25 cellular contexts compared by ENCODE assay signal in the genomic region with DNA sequence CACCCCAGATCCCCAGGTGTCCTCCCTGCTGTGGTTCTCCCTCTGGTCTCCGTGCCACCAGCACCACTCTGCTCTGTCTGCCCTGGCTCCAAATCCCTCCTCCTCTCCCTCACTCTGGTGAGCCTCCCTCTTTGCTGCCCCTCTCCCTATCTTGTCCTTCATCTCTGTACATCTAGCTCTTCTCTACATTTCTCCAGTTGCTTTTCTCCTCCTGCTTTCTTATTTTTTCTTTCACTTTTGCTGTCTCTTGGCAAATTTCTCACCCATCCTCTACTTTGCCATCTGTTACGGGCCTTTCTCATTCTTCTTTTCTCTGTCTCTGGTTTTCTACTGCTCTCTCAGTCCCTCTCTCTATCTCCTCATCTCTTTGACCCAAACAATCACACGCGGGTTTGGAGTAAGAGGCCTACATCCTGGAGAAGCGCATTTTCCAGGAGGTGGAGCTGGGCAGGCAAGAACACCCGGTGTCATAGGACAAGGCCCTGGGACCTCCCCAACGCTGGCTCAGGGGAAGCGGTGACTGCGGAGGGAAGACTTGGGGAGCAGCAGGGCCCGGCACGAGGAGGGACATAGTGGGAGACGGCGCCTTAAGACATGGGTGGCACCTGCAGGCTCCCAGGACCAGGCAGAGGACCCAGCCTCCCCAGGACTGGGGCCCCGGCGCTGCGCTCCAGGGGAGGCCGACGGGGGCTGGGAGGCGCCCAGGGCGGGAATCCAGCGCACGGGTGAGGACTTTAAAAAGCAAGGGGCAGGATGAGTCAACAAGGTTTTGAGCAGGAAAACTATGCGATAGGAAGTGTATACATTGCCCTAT. TPM values are rescaled to one million over a fixed set of nuclear protein-coding genes. Genes with fewer than 3 reads are reported as not detected.
DNase-seq lines count a peak whose midpoint lies in the region; ATAC-seq, FAIRE-seq and TF ChIP-seq lines count a peak whose summit lies in the region.
"Had no signal": no experiment of that assay in that cellular context is flagged by ENCODE, and none has a peak within 500 bp of the region (broad histone marks: within the 10 kb centered on the region; RNA-seq: fewer than 3 reads in every experiment).

No MANE protein-coding gene starts in this region.

- no peak overlapping the region for H3K4me3 Mint-ChIP-seq in activated naive CD8-positive, alpha-beta T cell treated with anti-CD3 and anti-CD28 coated beads, Interleukin-2, amount 50 U/mL, for 24 hours
- no peak overlapping the region for H3K4me3 Mint-ChIP-seq in activated naive CD8-positive, alpha-beta T cell treated with anti-CD3 and anti-CD28 coated beads for 36 hours
- no peak overlapping the region for H3K4me3 Mint-ChIP-seq in astrocyte (ENCODE audit: unreplicated experiment)
- H3K4me3 Mint-ChIP-seq in stimulated activated effector memory CD8-positive, alpha-beta T cell treated with anti-CD3 and anti-CD28 coated beads, Interleukin-12 subunit alpha, Interleukin-12 subunit beta, amount 100 ng/mL, for 72 hours, result no peak overlapping the region
- H3K4me3 Mint-ChIP-seq: B cell had no signal

- H2AFZ ChIP-seq in astrocyte (ENCODE audit: low read depth, low read length) (no peak overlapping the region), mesenchymal stem cell (ENCODE audit: low read depth, low read length) (no peak overlapping the region)

- peaks cover 4% of the 10 kb centered on the region for H3K4me1 Mint-ChIP-seq in activated naive CD8-positive, alpha-beta T cell treated with anti-CD3 and anti-CD28 coated beads, Interleukin-2, amount 50 U/mL, for 24 hours
- no peaks in the 10 kb centered on the region for H3K4me1 Mint-ChIP-seq in activated naive CD8-positive, alpha-beta T cell treated with anti-CD3 and anti-CD28 coated beads for 36 hours
- peaks cover 9% of the 10 kb centered on the region for H3K4me1 Mint-ChIP-seq in astrocyte (ENCODE audit: low read depth, unreplicated experiment)
- H3K4me1 Mint-ChIP-seq in stimulated activated effector memory CD8-positive, alpha-beta T cell treated with anti-CD3 and anti-CD28 coated beads, Interleukin-12 subunit alpha, Interleukin-12 subunit beta, amount 100 ng/mL, for 72 hours, result peaks cover 11% of the 10 kb centered on the region

- H3K4me2 ChIP-seq in astrocyte (ENCODE audit: low read length) (no peak overlapping the region), mesenchymal stem cell (ENCODE audit: low read length, poor library complexity, severe bottlenecking) (no peak overlapping the region)

- H3K14ac ChIP-seq in mesenchymal stem cell (ENCODE audit: low read length in 2 of 2), result no peak overlapping the region

- peak overlapping the region; percentile 40 to 77 for H3K18ac ChIP-seq in mesenchymal stem cell (ENCODE audit: low read depth in 1 of 2, low read length in 2 of 2)

- H3K27me3 Mint-ChIP-seq in activated naive CD8-positive, alpha-beta T cell treated with anti-CD3 and anti-CD28 coated beads, Interleukin-2, amount 50 U/mL, for 24 hours, result no peaks in the 10 kb centered on the region
- H3K27me3 Mint-ChIP-seq in activated naive CD8-positive, alpha-beta T cell treated with anti-CD3 and anti-CD28 coated beads for 36 hours, result no peaks in the 10 kb centered on the region
- no peaks in the 10 kb centered on the region for H3K27me3 Mint-ChIP-seq in astrocyte (ENCODE audit: low read depth, unreplicated experiment)
- H3K27me3 Mint-ChIP-seq: B cell had no signal

- H3K4me3 ChIP-seq in astrocyte (ENCODE audit: insufficient read depth, low read depth, low read length), result no peak overlapping the region
- no peak overlapping the region for H3K4me3 ChIP-seq in mesenchymal stem cell (ENCODE audit: insufficient read depth in 1 of 2, low read depth in 1 of 2, low read length in 2 of 2)
- H3K4me3 ChIP-seq: dorsolateral prefrontal cortex, stomach, tibial artery had no signal

- H4K20me1 ChIP-seq in astrocyte (ENCODE audit: insufficient read depth, low read length), result no peaks in the 10 kb centered on the region

- no peak overlapping the region for H3K23ac ChIP-seq in mesenchymal stem cell (ENCODE audit: low read length in 2 of 2)

- H3K36me3 ChIP-seq in astrocyte (ENCODE audit: insufficient read depth, low read length) (peaks cover 4% of the 10 kb centered on the region), mesenchymal stem cell (ENCODE audit: control insufficient read depth in 1 of 2, insufficient read depth in 2 of 2, low read depth in 1 of 2, low read length in 2 of 2) (peaks cover 35 to 46% of the 10 kb centered on the region in 2 experiments)

- peak overlapping the region; percentile 94 for H2BK5ac ChIP-seq in mesenchymal stem cell (ENCODE audit: low read depth, low read length, poor library complexity, severe bottlenecking)

- peak overlapping the region; percentile 3 for H3K27ac Mint-ChIP-seq in activated naive CD8-positive, alpha-beta T cell treated with anti-CD3 and anti-CD28 coated beads, Interleukin-2, amount 50 U/mL, for 24 hours
- no peak overlapping the region for H3K27ac Mint-ChIP-seq in activated naive CD8-positive, alpha-beta T cell treated with anti-CD3 and anti-CD28 coated beads for 36 hours
- peak overlapping the region; percentile 10 for H3K27ac Mint-ChIP-seq in astrocyte (ENCODE audit: unreplicated experiment)
- H3K27ac Mint-ChIP-seq in stimulated activated effector memory CD8-positive, alpha-beta T cell treated with anti-CD3 and anti-CD28 coated beads, Interleukin-12 subunit alpha, Interleukin-12 subunit beta, amount 100 ng/mL, for 72 hours, result peak overlapping the region; percentile 46
- H3K27ac Mint-ChIP-seq: B cell had no signal

- no peak overlapping the region for H2BK15ac ChIP-seq in mesenchymal stem cell (ENCODE audit: low read depth, poor library complexity, severe bottlenecking)

- no peak for FAIRE-seq in astrocyte (lab: Jason Lieb, UNC)
- FAIRE-seq: A204.1, HTR-8/SVneo had no signal

- H3K4me1 ChIP-seq in astrocyte (ENCODE audit: insufficient read depth, low read length) (no peaks in the 10 kb centered on the region), mesenchymal stem cell (ENCODE audit: control insufficient read depth, insufficient read depth, low read depth, low read length) (peaks cover 16% of the 10 kb centered on the region)
- H3K4me1 ChIP-seq: stomach, tibial artery had no signal

- 81% methylated on average over 23 of the region's 23 CpGs for WGBS in mesenchymal stem cell

- peaks cover 78% of the 10 kb centered on the region for H3K36me3 Mint-ChIP-seq in activated naive CD8-positive, alpha-beta T cell treated with anti-CD3 and anti-CD28 coated beads, Interleukin-2, amount 50 U/mL, for 24 hours (ENCODE audit: low read depth)
- H3K36me3 Mint-ChIP-seq in activated naive CD8-positive, alpha-beta T cell treated with anti-CD3 and anti-CD28 coated beads for 36 hours, result peaks cover 78% of the 10 kb centered on the region
- H3K36me3 Mint-ChIP-seq in astrocyte (ENCODE audit: low read depth, unreplicated experiment), result peaks cover 24% of the 10 kb centered on the region
- peaks cover 89% of the 10 kb centered on the region for H3K36me3 Mint-ChIP-seq in stimulated activated effector memory CD8-positive, alpha-beta T cell treated with anti-CD3 and anti-CD28 coated beads, Interleukin-12 subunit alpha, Interleukin-12 subunit beta, amount 100 ng/mL, for 72 hours

- no peak overlapping the region for H4K8ac ChIP-seq in mesenchymal stem cell (ENCODE audit: low read length)

- H2AK5ac ChIP-seq in mesenchymal stem cell (ENCODE audit: low read length, severe bottlenecking), result peak overlapping the region; percentile 57

- no peak for DNase-seq in activated naive CD8-positive, alpha-beta T cell treated with anti-CD3 and anti-CD28 coated beads, Interleukin-2, amount 50 U/mL, for 24 hours
- DNase-seq in activated naive CD8-positive, alpha-beta T cell treated with anti-CD3 and anti-CD28 coated beads for 36 hours, result no peak
- DNase-seq in astrocyte (ENCODE audit: low read depth) (no peak), mesenchymal stem cell (peak; percentile 11), activated T-cell treated with anti-CD3 and anti-CD28 coated beads for 4 hours (no peak), dedifferentiated amniotic fluid mesenchymal stem cell (ENCODE audit: extremely low spot score) (no peak)
- DNase-seq in stimulated activated effector memory CD8-positive, alpha-beta T cell treated with anti-CD3 and anti-CD28 coated beads, Interleukin-12 subunit alpha, Interleukin-12 subunit beta, amount 100 ng/mL, for 72 hours (ENCODE audit: low spot score in 2 of 2), result no peak
- DNase-seq: activated CD4-positive, CD25-positive, alpha-beta regulatory T cell treated with anti-CD3 and anti-CD28 coated beads, Interleukin-2, amount 50 U/mL, for 72 hours; activated effector memory CD4-positive, alpha-beta T cell treated with Interleukin-2 at 50 U/mL for 16 hours; DMS79 treated with DMSO at 0.1 percent for 48 hours; dorsolateral prefrontal cortex; GF-D8; Karpas-422; NCI-H1436; NCI-H2081 treated with DMSO at 0.1 percent for 48 hours; NCI-H345; NCI-H82; RPMI8226; stomach; T-helper 1 cell; tibial artery had no signal

- H3K4ac ChIP-seq in mesenchymal stem cell (ENCODE audit: low read depth in 1 of 2, low read length in 2 of 2), result no peak overlapping the region

- H3K9ac ChIP-seq in astrocyte (ENCODE audit: low read length) (no peak overlapping the region), mesenchymal stem cell (ENCODE audit: low read length) (no peak overlapping the region)

- peaks cover 2% of the 10 kb centered on the region for H3K79me2 ChIP-seq in astrocyte (ENCODE audit: insufficient read depth, low read length)

- TF ChIP-seq CTCF in astrocyte (IDR thresholded peaks at IDR 0.05; ENCODE audit: insufficient read depth, low read depth, low read length), result no peak

- peak overlapping the region; percentile 41 for H4K91ac ChIP-seq in mesenchymal stem cell (ENCODE audit: low read length)

- no peak overlapping the region for H2BK120ac ChIP-seq in mesenchymal stem cell (ENCODE audit: low read depth, low read length)

- peaks cover 24% of the 10 kb centered on the region for H3K79me1 ChIP-seq in mesenchymal stem cell (replicated peaks; ENCODE audit: low read length, poor library complexity, severe bottlenecking)

- H3K9me3 ChIP-seq in astrocyte (ENCODE audit: insufficient read depth, low read depth, low read length) (no peaks in the 10 kb centered on the region), mesenchymal stem cell (ENCODE audit: control insufficient read depth, low read length) (no peaks in the 10 kb centered on the region)
- H3K9me3 ChIP-seq: tibial artery had no signal

- H3K27ac ChIP-seq in astrocyte (ENCODE audit: low read depth, low read length), result no peak overlapping the region
- H3K27ac ChIP-seq in mesenchymal stem cell (ENCODE audit: low read length, poor library complexity, severe bottlenecking), result peak overlapping the region; percentile 89
- H3K27ac ChIP-seq: dorsolateral prefrontal cortex, stomach, tibial artery had no signal

- no peak for ATAC-seq in activated naive CD8-positive, alpha-beta T cell treated with anti-CD3 and anti-CD28 coated beads, Interleukin-2, amount 50 U/mL, for 24 hours
- ATAC-seq in stimulated activated effector memory CD8-positive, alpha-beta T cell treated with anti-CD3 and anti-CD28 coated beads, Interleukin-12 subunit alpha, Interleukin-12 subunit beta, amount 100 ng/mL, for 72 hours, result no peak
- no peak for ATAC-seq in GM18498 (IDR thresholded peaks at IDR 0.05; ENCODE audit: unreplicated experiment)

- peak overlapping the region in 1 of 2 experiments; percentile 63 for H2BK12ac ChIP-seq in mesenchymal stem cell (ENCODE audit: low read length in 2 of 2)

- H3K27me3 ChIP-seq in astrocyte (ENCODE audit: insufficient read depth, low read length), result no peaks in the 10 kb centered on the region
- H3K27me3 ChIP-seq in mesenchymal stem cell (ENCODE audit: control insufficient read depth in 1 of 2, insufficient read depth in 1 of 2, low read length in 2 of 2), result no peaks in the 10 kb centered on the region
- H3K27me3 ChIP-seq: dorsolateral prefrontal cortex, stomach, tibial artery had no signal

- peaks cover 21% of the 10 kb centered on the region for H3K9me3 Mint-ChIP-seq in activated naive CD8-positive, alpha-beta T cell treated with anti-CD3 and anti-CD28 coated beads, Interleukin-2, amount 50 U/mL, for 24 hours
- peaks cover 21% of the 10 kb centered on the region for H3K9me3 Mint-ChIP-seq in activated naive CD8-positive, alpha-beta T cell treated with anti-CD3 and anti-CD28 coated beads for 36 hours
- H3K9me3 Mint-ChIP-seq in astrocyte (ENCODE audit: unreplicated experiment), result peaks cover 2% of the 10 kb centered on the region
- H3K9me3 Mint-ChIP-seq in stimulated activated effector memory CD8-positive, alpha-beta T cell treated with anti-CD3 and anti-CD28 coated beads, Interleukin-12 subunit alpha, Interleukin-12 subunit beta, amount 100 ng/mL, for 72 hours, result no peaks in the 10 kb centered on the region

RNA-seq across cellular contexts. Expression of gene ZNF611, which starts 9.9 kb away (rescaled TPM):
- total RNA-seq in activated naive CD8-positive, alpha-beta T cell treated with anti-CD3 and anti-CD28 coated beads for 36 hours, result 10 to 100 TPM; 15.1 to 15.9 TPM
- 18.8 and 21.1 TPM in 2 replicates for total RNA-seq in astrocyte
- 7.1 TPM for polyA plus RNA-seq in mesenchymal stem cell (2013, experiment 1 of 2)
- polyA plus RNA-seq in mesenchymal stem cell (2013, experiment 2 of 2), result 5.0 TPM
